Comparison of ENCODE assay signal across 10 cellular contexts in the genomic region with DNA sequence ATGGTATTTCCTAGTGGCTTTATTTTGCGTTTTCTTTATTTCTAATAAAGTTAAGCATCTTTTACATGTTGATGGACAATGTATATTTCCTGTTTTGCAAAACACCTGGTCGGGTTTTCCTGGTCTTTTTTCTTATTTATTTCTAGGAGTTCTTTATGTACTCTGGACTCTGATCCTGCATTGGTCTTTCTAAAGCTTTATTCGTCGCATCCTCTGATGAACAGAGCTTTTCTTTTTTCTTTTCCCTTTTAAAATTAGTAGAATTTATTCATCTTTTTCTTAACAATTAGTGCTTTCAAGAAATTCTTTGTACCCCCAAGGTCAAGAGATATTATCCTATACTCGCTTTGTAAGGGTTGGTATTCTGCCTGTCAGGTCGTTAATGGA. TPM values are rescaled to one million over a fixed set of nuclear protein-coding genes. Genes with fewer than 3 reads are reported as not detected.
DNase-seq lines count a peak whose midpoint lies in the region; ATAC-seq, FAIRE-seq and TF ChIP-seq lines count a peak whose summit lies in the region.
"Had no signal": no experiment of that assay in that cellular context is flagged by ENCODE, and none has a peak within 500 bp of the region (broad histone marks: within the 10 kb centered on the region; RNA-seq: fewer than 3 reads in every experiment).

No MANE protein-coding gene starts in this region.

- H4K20me1 ChIP-seq in GM23338 (replicated peaks; ENCODE audit: insufficient read depth) (no peaks in the 10 kb centered on the region), H1 (replicated peaks in 1 of 2; ENCODE audit: control insufficient read depth in 1 of 2, insufficient read depth in 2 of 2, low read length in 2 of 2) (no peaks in the 10 kb centered on the region)

- H3K14ac ChIP-seq in H1 (ENCODE audit: insufficient read length) = no peak overlapping the region

- H3K36me3 Mint-ChIP-seq in GM23338 (ENCODE audit: low read depth) = no peaks in the 10 kb centered on the region

- H3K4me1 ChIP-seq in GM23338 (ENCODE audit: insufficient read depth) = peaks cover 15% of the 10 kb centered on the region
- H3K4me1 ChIP-seq in RWPE2 (ENCODE audit: insufficient read depth, poor library complexity, severe bottlenecking) = peaks cover 6% of the 10 kb centered on the region
- peaks cover 4 to 15% (median 11%) of the 10 kb centered on the region in 4 experiments; a peak in 6 of 7 replicates for H3K4me1 ChIP-seq in H1 (replicated peaks in 1 of 4; ENCODE audit: control insufficient read depth in 3 of 4, insufficient read depth in 4 of 4, low read length in 3 of 4)
- H3K4me1 ChIP-seq in skeletal muscle satellite cell (ENCODE audit: control insufficient read depth, insufficient read depth, low read length) = peaks cover 12% of the 10 kb centered on the region

- no peak for DNase-seq in GM23338 (ENCODE audit: low spot score)
- DNase-seq in RWPE2 (ENCODE audit: low spot score) = no peak
- DNase-seq in H1 (ENCODE audit: low read depth in 1 of 2, low spot score in 2 of 2) = no peak
- no peak for DNase-seq in SIG-M5 (lab: John Stamatoyannopoulos, UW)
- DNase-seq in HEK293T (ENCODE audit: extremely low spot score) = no peak
- DNase-seq: NCI-H1930, T1000 had no signal

- no peak for TF ChIP-seq CTCF in GM23338 (conservative IDR thresholded peaks at IDR 0.05; ENCODE audit: low read depth in 2 of 2)
- TF ChIP-seq CTCF in RWPE2 (IDR thresholded peaks at IDR 0.05; ENCODE audit: poor library complexity, severe bottlenecking) = no peak
- no peak for TF ChIP-seq CTCF in H1 (IDR thresholded peaks at IDR 0.05; ENCODE audit: control extremely low read depth in 1 of 3, insufficient read depth in 1 of 3, low read depth in 1 of 3, low read length in 3 of 3)

- TF ChIP-seq EP300 in H1 (IDR thresholded peaks at IDR 0.05; ENCODE audit: borderline replicate concordance in 1 of 2, low read depth in 2 of 2, low read length in 2 of 2) = no peak

- peak overlapping the region; percentile 71; the same call in 1 of the 2 replicates for H2BK5ac ChIP-seq in H1 (ENCODE audit: low read depth, low read length)

- peak overlapping the region; percentile 56 for H4K91ac ChIP-seq in H1 (replicated peaks; ENCODE audit: insufficient read length, low read length)

- H3K79me1 ChIP-seq in H1 (ENCODE audit: low read depth, low read length) = no peaks in the 10 kb centered on the region

- H4K5ac ChIP-seq in H1 (ENCODE audit: insufficient read length, low read depth, low read length) = no peak overlapping the region

- no peaks in the 10 kb centered on the region for H3K9me3 Mint-ChIP-seq in GM23338

- H3K36me3 ChIP-seq in GM23338 (ENCODE audit: insufficient read depth) (no peaks in the 10 kb centered on the region), RWPE2 (ENCODE audit: low read depth) (no peaks in the 10 kb centered on the region), H1 (ENCODE audit: control insufficient read depth in 2 of 4, insufficient read depth in 4 of 4, low read length in 3 of 4) (no peaks in the 10 kb centered on the region), skeletal muscle satellite cell (ENCODE audit: insufficient read depth, low read length) (no peaks in the 10 kb centered on the region)

- TF ChIP-seq POLR2A in H1 (IDR thresholded peaks at IDR 0.05; ENCODE audit: control extremely low read depth in 1 of 2, low read depth in 2 of 2, low read length in 2 of 2) = no peak

- H3K23ac ChIP-seq in H1 (ENCODE audit: insufficient read length) = no peak overlapping the region

- H3K9me3 ChIP-seq in RWPE2 (ENCODE audit: severe bottlenecking) (no peaks in the 10 kb centered on the region), H1 (ENCODE audit: insufficient read depth in 2 of 2, low read depth in 1 of 2, low read length in 1 of 2) (no peaks in the 10 kb centered on the region), skeletal muscle satellite cell (replicated peaks; ENCODE audit: low read length) (no peaks in the 10 kb centered on the region)

- H3K27me3 Mint-ChIP-seq in GM23338 (ENCODE audit: insufficient read depth, low read depth, poor library complexity) = no peaks in the 10 kb centered on the region

- no peaks in the 10 kb centered on the region for H3K9me2 ChIP-seq in GM23338 (ENCODE audit: insufficient read depth)

- no peak overlapping the region for H2AK5ac ChIP-seq in H1 (ENCODE audit: low read depth, low read length)

- H2BK20ac ChIP-seq in H1 (ENCODE audit: low read length) = peak overlapping the region; percentile 95; the same call in 1 of the 2 replicates

- no peaks in the 10 kb centered on the region for H3K27me3 ChIP-seq in GM23338 (ENCODE audit: insufficient read depth)
- H3K27me3 ChIP-seq in RWPE2 (ENCODE audit: insufficient read depth, poor library complexity, severe bottlenecking) = no peaks in the 10 kb centered on the region
- H3K27me3 ChIP-seq in H1 (replicated peaks in 1 of 4; ENCODE audit: control insufficient read depth in 3 of 4, extremely low read depth in 1 of 4, insufficient read depth in 3 of 4, low read length in 3 of 4) = no peaks in the 10 kb centered on the region
- H3K27me3 ChIP-seq in skeletal muscle satellite cell (ENCODE audit: control insufficient read depth, insufficient read depth, low read length) = peaks cover 10% of the 10 kb centered on the region

- no peak overlapping the region for H4K8ac ChIP-seq in H1 (ENCODE audit: extremely low read depth, insufficient read depth, low read length)

- H3K4me3 ChIP-seq in GM23338 (no peak overlapping the region), RWPE2 (ENCODE audit: severe bottlenecking) (no peak overlapping the region), H1 (ENCODE audit: extremely low read depth in 1 of 4, insufficient read depth in 2 of 4, low read depth in 3 of 4, low read length in 4 of 4) (no peak overlapping the region), skeletal muscle satellite cell (ENCODE audit: low read length) (no peak overlapping the region)

- H2BK120ac ChIP-seq in H1 (replicated peaks; ENCODE audit: low read depth, low read length) = peak overlapping the region; percentile 85

- no peak overlapping the region for H3K56ac ChIP-seq in H1 (replicated peaks; ENCODE audit: insufficient read length, low read depth, low read length)

- H3K18ac ChIP-seq in H1 (ENCODE audit: extremely low read depth, low read length) = no peak overlapping the region

- CTCF ChIA-PET in H1 (lab: Charles Lee; ENCODE audit: partially characterized antibody) (interaction anchor here (0.6 to 2.0 kb wide), 9 partner anchors 17 to 176 kb away, joined by 3 to 8 read pairs (median 4); no protein-coding TSS in a partner anchor), HEK293T (lab: Yijun Ruan, JAX) (no interaction called here)

- H3K23me2 ChIP-seq in H1 (ENCODE audit: low read depth, low read length) = no peaks in the 10 kb centered on the region

- H3F3A ChIP-seq in GM23338 (replicated peaks; ENCODE audit: low read depth) = no peaks in the 10 kb centered on the region

- H3K9ac ChIP-seq in H1 (replicated peaks in 1 of 4; ENCODE audit: extremely low read depth in 1 of 4, low read depth in 3 of 4, low read length in 3 of 4) (no peak overlapping the region), skeletal muscle satellite cell (ENCODE audit: low read depth, low read length) (no peak overlapping the region)

- H3K4me1 Mint-ChIP-seq in GM23338 = peaks cover 22% of the 10 kb centered on the region

- WGBS in H1 (ENCODE audit: extremely low coverage in 1 of 2, insufficient coverage in 1 of 2, insufficient read length in 1 of 2, insufficient replicate concordance in 2 of 2, low coverage in 1 of 2, low lambda C conversion rate in 2 of 2, missing lambda C conversion rate in 1 of 2), 2 experiments = 71% methylated on average over 6 of the region's 6 CpGs; no CpG with 5 or more reads in 1 of the 2 experiments

- 0 out of 2 replicates have a peak overlapping the region, but pooled peaks have one; percentile 92 for H2BK12ac ChIP-seq in H1 (ENCODE audit: low read depth, low read length)

- peak overlapping the region; percentile 20 for H3K4ac ChIP-seq in H1 (replicated peaks; ENCODE audit: insufficient read length, low read depth, low read length)

- H3K4me3 Mint-ChIP-seq in GM23338 = peak overlapping the region; percentile 47; the same call in 1 of the 3 replicates

- no peak overlapping the region; the same call in 1 of the 2 replicates for H2BK15ac ChIP-seq in H1 (ENCODE audit: low read length)

- no peaks in the 10 kb centered on the region for H3K79me2 ChIP-seq in GM23338 (replicated peaks; ENCODE audit: insufficient read depth)
- no peaks in the 10 kb centered on the region for H3K79me2 ChIP-seq in H1 (ENCODE audit: control insufficient read depth in 1 of 2, insufficient read depth in 2 of 2, low read length in 2 of 2)

- H3K4me2 ChIP-seq in GM23338 = peak overlapping the region; percentile 65
- peak overlapping the region in 1 of 2 experiments; percentile 34; a peak in 2 of 4 replicates for H3K4me2 ChIP-seq in H1 (ENCODE audit: insufficient read depth in 1 of 2, low read depth in 2 of 2, low read length in 2 of 2)
- H3K4me2 ChIP-seq in skeletal muscle satellite cell (ENCODE audit: low read length) = peak overlapping the region; percentile 63

- POLR2A ChIA-PET in H1 (lab: Charles Lee; ENCODE audit: partially characterized antibody) (interaction anchor here (1.2 to 1.5 kb wide), 2 partner anchors 23 to 106 kb away, joined by 3 to 4 read pairs; no protein-coding TSS in a partner anchor), HEK293T (lab: Yijun Ruan, JAX) (no interaction called here)

- H3K27ac ChIP-seq in GM23338 (ENCODE audit: low read depth) (no peak overlapping the region), RWPE2 (ENCODE audit: poor library complexity, severe bottlenecking) (peak overlapping the region; percentile 1), H1 (ENCODE audit: low read depth, low read length) (no peak overlapping the region)

- no peak for TF ChIP-seq RAD21 in H1 (IDR thresholded peaks at IDR 0.05 in 1 of 2, conservative IDR thresholded peaks at IDR 0.05 in 1 of 2; ENCODE audit: low read depth in 2 of 2, low read length in 2 of 2)

- FAIRE-seq in H1 (lab: Jason Lieb, UNC) = no peak

- ATAC-seq in GM23338 (no peak), RWPE2 (ENCODE audit: low read depth) (no peak), HG03280 (IDR thresholded peaks at IDR 0.05; ENCODE audit: unreplicated experiment) (no peak)

- H2AFZ ChIP-seq in GM23338 = peak overlapping the region; percentile 67
- H2AFZ ChIP-seq in H1 (ENCODE audit: low read length) = peak overlapping the region; percentile 88

- H3K27ac Mint-ChIP-seq in GM23338 = peak overlapping the region; percentile 73; the same call in 1 of the 2 replicates

RNA-seq across cellular contexts. Expression of gene ZDHHC19, which starts 32.2 kb away (rescaled TPM):
- 1.3 TPM in 1 of 2 replicates, not detected in the other for total RNA-seq in GM23338 (2014; rRNA removed; shearing (Covaris generic))
- polyA plus RNA-seq in GM23338 (2016; fragmentation: Nextera tagmentation; extraction: Ambion mirVana) (15.4 and 15.7 TPM in 2 replicates), H1 (2011; rRNA removed) (2.5 and 4.9 TPM in 2 replicates)
- total RNA-seq in H1 (2021; fragmentation: NEBNext Ultra II Directional; extraction: Animal tissue kit (Norgen Biotek cat#: 25700)) = 4.1 and 4.5 TPM in 2 replicates
- polyA plus RNA-seq in H1 (2011; cell fraction: cytosol; rRNA removed) = 1.4 TPM
- 6.2 TPM for polyA plus RNA-seq in H1 (2011; cell fraction: nucleus; rRNA removed)
- polyA plus RNA-seq in H1 (2012, experiment 1 of 2) = 3.8 to 10.5 TPM (median 6.0 TPM) in 4 replicates
- 8.0 TPM for polyA plus RNA-seq in H1 (2012, experiment 2 of 2)
- polyA plus RNA-seq in H1 (2013, experiment 1 of 2) = 6.4 TPM
- 5.5 TPM for polyA plus RNA-seq in H1 (2013, experiment 2 of 2)
- 0.69 and 1.1 TPM in 2 replicates for polyA minus RNA-seq in H1 (2011; rRNA and poly(A)+ RNA removed)
- polyA minus RNA-seq in H1 (2011; cell fraction: cytosol; rRNA and poly(A)+ RNA removed) = 1.7 TPM
- polyA minus RNA-seq in H1 (2011; cell fraction: nucleus; rRNA and poly(A)+ RNA removed) = not detected
- total RNA-seq in skeletal muscle satellite cell (2012; rRNA removed) = not detected in 2 replicates
- total RNA-seq: lower leg skin had no signal

RNA-seq across cellular contexts. Expression of gene SLC51A, which starts 37.3 kb away (rescaled TPM):
- 4.0 and 4.5 TPM in 2 replicates for total RNA-seq in GM23338 (2014; rRNA removed; shearing (Covaris generic))
- 6.7 and 7.1 TPM in 2 replicates for polyA plus RNA-seq in GM23338 (2016; fragmentation: Nextera tagmentation; extraction: Ambion mirVana)
- total RNA-seq in H1 (2021; fragmentation: NEBNext Ultra II Directional; extraction: Animal tissue kit (Norgen Biotek cat#: 25700)) = 7.7 and 9.8 TPM in 2 replicates
- 6.3 and 8.3 TPM in 2 replicates for polyA plus RNA-seq in H1 (2011; rRNA removed)
- 6.1 TPM for polyA plus RNA-seq in H1 (2011; cell fraction: cytosol; rRNA removed)
- 16.9 TPM for polyA plus RNA-seq in H1 (2011; cell fraction: nucleus; rRNA removed)
- 12.4 to 16.0 TPM (median 13.1 TPM) in 4 replicates for polyA plus RNA-seq in H1 (2012, experiment 1 of 2)
- 9.8 TPM for polyA plus RNA-seq in H1 (2012, experiment 2 of 2)
- polyA plus RNA-seq in H1 (2013, experiment 1 of 2) = 16.6 TPM
- 17.1 TPM for polyA plus RNA-seq in H1 (2013, experiment 2 of 2)
- polyA minus RNA-seq in H1 (2011; rRNA and poly(A)+ RNA removed) = 4.7 and 6.5 TPM in 2 replicates
- 5.9 TPM for polyA minus RNA-seq in H1 (2011; cell fraction: cytosol; rRNA and poly(A)+ RNA removed)
- 6.0 TPM for polyA minus RNA-seq in H1 (2011; cell fraction: nucleus; rRNA and poly(A)+ RNA removed)
- total RNA-seq in skeletal muscle satellite cell (2012; rRNA removed) = not detected in 2 replicates
- total RNA-seq: lower leg skin had no signal
